15 cellular contexts compared by ENCODE assay signal in genomic region chr7:81284576-81284975, GRCh38.
DNase-seq lines count a peak whose midpoint lies in the region; ATAC-seq and TF ChIP-seq lines count a peak whose summit lies in the region.
"Had no signal": no experiment of that assay in that cellular context is flagged by ENCODE, and none has a peak within 500 bp of the region (broad histone marks: within the 10 kb centered on the region; RNA-seq: fewer than 3 reads in every experiment).

No MANE protein-coding gene starts in this region.

- peaks cover 4% of the 10 kb centered on the region for H3K4me1 Mint-ChIP-seq in activated CD4-positive, alpha-beta T cell treated with anti-CD3 and anti-CD28 coated beads for 36 hours
- H3K4me1 Mint-ChIP-seq: activated naive CD8-positive, alpha-beta T cell treated with anti-CD3 and anti-CD28 coated beads for 36 hours had no signal

- peaks cover 8% of the 10 kb centered on the region for H3K9me3 Mint-ChIP-seq in activated CD4-positive, alpha-beta T cell treated with anti-CD3 and anti-CD28 coated beads for 36 hours (ENCODE audit: low read depth)

- H3K4me3 Mint-ChIP-seq in activated CD4-positive, alpha-beta T cell treated with anti-CD3 and anti-CD28 coated beads for 36 hours = no peak overlapping the region
- H3K4me3 Mint-ChIP-seq: activated naive CD8-positive, alpha-beta T cell treated with anti-CD3 and anti-CD28 coated beads for 36 hours had no signal

- no peak overlapping the region for H3K9ac ChIP-seq in SK-N-SH

- H3K79me2 ChIP-seq in SK-N-SH (ENCODE audit: insufficient read depth) = no peaks in the 10 kb centered on the region

- H3K4me1 ChIP-seq in SK-N-SH (ENCODE audit: control insufficient read depth in 1 of 2, insufficient read depth in 2 of 2, low read depth in 1 of 2, low read length in 1 of 2) = peaks cover 0 to 9% of the 10 kb centered on the region in 2 experiments; a peak in 2 of 4 replicates
- H3K4me1 ChIP-seq: transverse colon had no signal

- POLR2A ChIA-PET in activated CD4-positive, alpha-beta T cell treated with anti-CD3 and anti-CD28 coated beads for 36 hours (lab: Charles Lee) = no interaction called here
- POLR2A ChIA-PET in SK-N-SH (lab: Yijun Ruan, JAX) = no interaction called here

- TF ChIP-seq RAD21 in SK-N-SH (IDR thresholded peaks at IDR 0.05; ENCODE audit: low read length) = no peak

- no peaks in the 10 kb centered on the region for H3K27me3 Mint-ChIP-seq in activated CD4-positive, alpha-beta T cell treated with anti-CD3 and anti-CD28 coated beads for 36 hours
- H3K27me3 Mint-ChIP-seq: activated naive CD8-positive, alpha-beta T cell treated with anti-CD3 and anti-CD28 coated beads for 36 hours had no signal

- ATAC-seq in activated CD4-positive, alpha-beta T cell treated with anti-CD3 and anti-CD28 coated beads for 36 hours = peak; percentile 42
- no peak for ATAC-seq in GM19328 (IDR thresholded peaks at IDR 0.05; ENCODE audit: unreplicated experiment)
- ATAC-seq: left lobe of liver had no signal

- no peaks in the 10 kb centered on the region for H3K9me2 ChIP-seq in SK-N-SH

- H3K27me3 ChIP-seq in SK-N-SH (ENCODE audit: insufficient read depth) = no peaks in the 10 kb centered on the region
- H3K27me3 ChIP-seq: dorsolateral prefrontal cortex, neutrophil, transverse colon had no signal

- no peaks in the 10 kb centered on the region for H3K9me3 ChIP-seq in SK-N-SH
- H3K9me3 ChIP-seq: neutrophil, transverse colon had no signal

- H3K4me2 ChIP-seq in SK-N-SH = 0 out of 2 replicates have a peak overlapping the region, but pooled peaks have one; percentile 3

- peak overlapping the region; percentile 3; the same call in 1 of the 2 replicates for H2AFZ ChIP-seq in SK-N-SH (ENCODE audit: low read depth)

- no peak overlapping the region for H3K27ac Mint-ChIP-seq in activated CD4-positive, alpha-beta T cell treated with anti-CD3 and anti-CD28 coated beads for 36 hours
- H3K27ac Mint-ChIP-seq: activated naive CD8-positive, alpha-beta T cell treated with anti-CD3 and anti-CD28 coated beads for 36 hours had no signal

- DNase-seq in activated CD4-positive, alpha-beta T cell treated with anti-CD3 and anti-CD28 coated beads for 36 hours = no peak
- no peak for DNase-seq in activated CD4-positive, alpha-beta T cell treated with anti-CD3 and anti-CD28 coated beads, Interleukin-2, amount 50 U/mL, for 1 hour
- DNase-seq in SK-N-SH = no peak
- DNase-seq in fibroblast of pulmonary artery (ENCODE audit: low read depth) = peak; percentile 69
- DNase-seq in NCI-H446 (lab: John Stamatoyannopoulos, UW) = no peak
- no peak for DNase-seq in GM10266 (ENCODE audit: extremely low spot score)
- DNase-seq in stimulated activated CD4-positive, alpha-beta T cell treated with anti-CD3 and anti-CD28 coated beads, Interleukin-1b, Interleukin-23, amount 100 ng/mL, for 48 hours = no peak
- DNase-seq: activated naive CD8-positive, alpha-beta T cell treated with anti-CD3 and anti-CD28 coated beads for 36 hours; dorsolateral prefrontal cortex; glutamatergic neuron; T1000; transverse colon had no signal

- peaks cover 29% of the 10 kb centered on the region for H3F3A ChIP-seq in SK-N-SH (replicated peaks; ENCODE audit: insufficient read depth)

- CTCF ChIA-PET in activated CD4-positive, alpha-beta T cell treated with anti-CD3 and anti-CD28 coated beads for 36 hours (lab: Charles Lee) = no interaction called here
- CTCF ChIA-PET in SK-N-SH (lab: Yijun Ruan, JAX) = no interaction called here

- TF ChIP-seq EP300 in SK-N-SH (IDR thresholded peaks at IDR 0.05; ENCODE audit: borderline replicate concordance in 1 of 2, low read depth in 1 of 2, low read length in 1 of 2) = peak in 1 of 2 experiments; percentile 60; a peak in 2 of 4 replicates

- 78% methylated on average over 1 of the region's 1 CpG for WGBS in SK-N-SH (ENCODE audit: low lambda C conversion rate)

- peak overlapping the region; percentile 58 to 78; a peak in 3 of 4 replicates for H3K27ac ChIP-seq in SK-N-SH (ENCODE audit: low read depth in 2 of 2, low read length in 1 of 2)
- H3K27ac ChIP-seq: neutrophil, transverse colon had no signal

- H4K20me1 ChIP-seq in SK-N-SH (ENCODE audit: insufficient read depth) = no peaks in the 10 kb centered on the region; the same call in 1 of the 2 replicates

- intact Hi-C loops in activated CD4-positive, alpha-beta T cell treated with anti-CD3 and anti-CD28 coated beads for 36 hours (cut with DNase I, micrococcal nuclease) = no loop called here

- H3K36me3 Mint-ChIP-seq in activated CD4-positive, alpha-beta T cell treated with anti-CD3 and anti-CD28 coated beads for 36 hours (ENCODE audit: low read depth) = no peaks in the 10 kb centered on the region
- H3K36me3 Mint-ChIP-seq: activated naive CD8-positive, alpha-beta T cell treated with anti-CD3 and anti-CD28 coated beads for 36 hours had no signal

- no peak overlapping the region for H3K4me3 ChIP-seq in SK-N-SH (ENCODE audit: low read depth in 2 of 2, low read length in 1 of 2)
- no peak overlapping the region for H3K4me3 ChIP-seq in fibroblast of pulmonary artery (replicated peaks; ENCODE audit: low read depth, low read length)
- H3K4me3 ChIP-seq: dorsolateral prefrontal cortex, transverse colon had no signal

- TF ChIP-seq CTCF in SK-N-SH (IDR thresholded peaks at IDR 0.05) = no peak
- TF ChIP-seq CTCF in fibroblast of pulmonary artery (IDR thresholded peaks at IDR 0.05; ENCODE audit: low read length, missing control alignments) = no peak
- no peak for TF ChIP-seq CTCF in GM10266 (IDR thresholded peaks at IDR 0.05; ENCODE audit: control insufficient read depth, insufficient read depth, low read depth, missing control alignments)

- H3K36me3 ChIP-seq in SK-N-SH (replicated peaks in 1 of 2; ENCODE audit: control insufficient read depth in 1 of 2, insufficient read depth in 2 of 2, low read length in 1 of 2) = no peaks in the 10 kb centered on the region
- H3K36me3 ChIP-seq: neutrophil, transverse colon had no signal

TF ChIP-seq in SK-N-SH, 30 proteins besides CTCF, POLR2A, EP300 and RAD21:
- TF ChIP-seq JUND (IDR thresholded peaks at IDR 0.05) (peak; percentile 73), FOSL2 (IDR thresholded peaks at IDR 0.05; ENCODE audit: borderline replicate concordance, low read depth) (peak; percentile 91), POLR2AphosphoS5 (IDR thresholded peaks at IDR 0.05; ENCODE audit: low read depth, low read length) (no peak; the same call in 1 of the 2 replicates), PBX3 (IDR thresholded peaks at IDR 0.05) (peak; percentile 80), TCF12 (IDR thresholded peaks at IDR 0.05) (peak; percentile 87), NFIC (IDR thresholded peaks at IDR 0.05; ENCODE audit: borderline replicate concordance) (0 out of 2 replicates have a peak, but pooled peaks have one; percentile 7)
